ENCODE assay signal across 1 cellular context in the genomic region with DNA sequence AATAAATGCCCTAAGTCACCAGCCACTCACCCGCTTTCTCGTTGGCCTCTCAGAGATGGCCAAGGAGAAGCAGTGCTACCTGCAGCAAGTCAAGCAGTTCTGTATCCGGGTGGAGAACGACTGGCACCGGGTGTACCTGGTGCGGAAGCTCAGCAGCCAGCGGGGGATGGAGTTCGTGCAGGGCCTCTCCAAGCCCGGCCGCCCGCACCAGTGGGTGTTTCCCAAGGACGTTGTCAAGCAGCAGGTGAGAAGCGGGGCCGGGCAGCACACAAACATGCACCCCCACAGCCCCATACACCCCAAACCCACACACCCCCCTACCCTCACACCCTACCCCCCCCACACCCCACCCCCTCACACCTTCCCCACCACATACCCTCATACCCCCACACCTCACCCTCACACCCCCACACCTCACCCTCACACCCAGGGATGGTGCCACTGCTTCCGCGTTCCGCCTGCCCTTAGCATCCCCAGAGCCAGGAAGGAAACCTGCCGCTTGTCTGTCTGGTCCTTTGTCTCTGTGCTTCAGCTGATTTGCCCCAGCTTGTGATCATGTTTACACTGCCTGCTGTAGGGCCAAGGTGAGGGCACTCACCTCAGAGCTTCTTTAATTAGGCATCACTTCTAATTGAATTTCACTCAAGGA.
TF ChIP-seq lines count a peak whose summit lies in the region.

No MANE protein-coding gene starts in this region.

TF ChIP-seq in WTC11, 78 proteins besides CTCF, POLR2A, EP300 and RAD21 (continued from another document):
- TF ChIP-seq PREB (CRISPR knock-in tag; IDR thresholded peaks at IDR 0.05; ENCODE audit: borderline replicate concordance) (no peak), ZNF121 (CRISPR knock-in tag; IDR thresholded peaks at IDR 0.05) (no peak), ATF6 (CRISPR knock-in tag; IDR thresholded peaks at IDR 0.05) (no peak), NR1H2 (CRISPR knock-in tag; IDR thresholded peaks at IDR 0.05) (no peak)
- TF ChIP-seq, protein P1, sequence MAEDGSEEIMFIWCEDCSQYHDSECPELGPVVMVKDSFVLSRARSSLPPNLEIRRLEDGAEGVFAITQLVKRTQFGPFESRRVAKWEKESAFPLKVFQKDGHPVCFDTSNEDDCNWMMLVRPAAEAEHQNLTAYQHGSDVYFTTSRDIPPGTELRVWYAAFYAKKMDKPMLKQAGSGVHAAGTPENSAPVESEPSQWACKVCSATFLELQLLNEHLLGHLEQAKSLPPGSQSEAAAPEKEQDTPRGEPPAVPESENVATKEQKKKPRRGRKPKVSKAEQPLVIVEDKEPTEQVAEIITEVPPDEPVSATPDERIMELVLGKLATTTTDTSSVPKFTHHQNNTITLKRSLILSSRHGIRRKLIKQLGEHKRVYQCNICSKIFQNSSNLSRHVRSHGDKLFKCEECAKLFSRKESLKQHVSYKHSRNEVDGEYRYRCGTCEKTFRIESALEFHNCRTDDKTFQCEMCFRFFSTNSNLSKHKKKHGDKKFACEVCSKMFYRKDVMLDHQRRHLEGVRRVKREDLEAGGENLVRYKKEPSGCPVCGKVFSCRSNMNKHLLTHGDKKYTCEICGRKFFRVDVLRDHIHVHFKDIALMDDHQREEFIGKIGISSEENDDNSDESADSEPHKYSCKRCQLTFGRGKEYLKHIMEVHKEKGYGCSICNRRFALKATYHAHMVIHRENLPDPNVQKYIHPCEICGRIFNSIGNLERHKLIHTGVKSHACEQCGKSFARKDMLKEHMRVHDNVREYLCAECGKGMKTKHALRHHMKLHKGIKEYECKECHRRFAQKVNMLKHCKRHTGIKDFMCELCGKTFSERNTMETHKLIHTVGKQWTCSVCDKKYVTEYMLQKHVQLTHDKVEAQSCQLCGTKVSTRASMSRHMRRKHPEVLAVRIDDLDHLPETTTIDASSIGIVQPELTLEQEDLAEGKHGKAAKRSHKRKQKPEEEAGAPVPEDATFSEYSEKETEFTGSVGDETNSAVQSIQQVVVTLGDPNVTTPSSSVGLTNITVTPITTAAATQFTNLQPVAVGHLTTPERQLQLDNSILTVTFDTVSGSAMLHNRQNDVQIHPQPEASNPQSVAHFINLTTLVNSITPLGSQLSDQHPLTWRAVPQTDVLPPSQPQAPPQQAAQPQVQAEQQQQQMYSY (CRISPR knock-in tag; IDR thresholded peaks at IDR 0.05), result no peak
